ENCODE assay signal across 8 cellular contexts in genomic region chr15:86878844-86879243, GRCh38.
A peak's percentile ranks its signal among the peaks of the same experiment; 100 is the strongest.
DNase-seq lines count a peak whose midpoint lies in the region; ATAC-seq and TF ChIP-seq lines count a peak whose summit lies in the region.
"Not testable (repeated sequence)": the region's sequence is repeated elsewhere in the genome, so short reads cannot be mapped to it uniquely, and the experiment has no call there.

No MANE protein-coding gene starts in this region.

- intact Hi-C loops in right cardiac atrium (cut with DNase I); thyroid gland (cut with DNase I): not testable (repeated sequence)

- peak; percentile 2 for DNase-seq in DMS153 (lab: John Stamatoyannopoulos, UW)
- DNase-seq in NCI-H146 treated with DMSO at 0.1 percent for 48 hours (lab: John Stamatoyannopoulos, UW; ENCODE audit: unreplicated experiment): peak; percentile 60
- not testable (repeated sequence) for DNase-seq in RWPE2 (ENCODE audit: low spot score); right cardiac atrium
- DNase-seq in thyroid gland: peak; percentile 23 to 27

- not testable (repeated sequence) for H3K27me3 ChIP-seq in RWPE2 (ENCODE audit: insufficient read depth, poor library complexity, severe bottlenecking); right cardiac atrium (ENCODE audit: control insufficient read depth, insufficient read depth); thyroid gland

- H3K9me3 ChIP-seq in RWPE2 (ENCODE audit: severe bottlenecking); right cardiac atrium (ENCODE audit: control insufficient read depth, low read length); thyroid gland: not testable (repeated sequence)

- not testable (repeated sequence) for TF ChIP-seq CTCF in RWPE2 (IDR thresholded peaks at IDR 0.05; ENCODE audit: poor library complexity, severe bottlenecking); thyroid gland (IDR thresholded peaks at IDR 0.05)

- 80% methylated on average over 3 of the region's 3 CpGs for WGBS in right cardiac atrium
- WGBS in thyroid gland, 2 donors: 44 to 71% methylated on average over 3 of the region's 3 CpGs

- ATAC-seq in GM19043 (IDR thresholded peaks at IDR 0.05; ENCODE audit: low read depth, unreplicated experiment): peak; percentile 58
- ATAC-seq in GM21786 (IDR thresholded peaks at IDR 0.05; ENCODE audit: unreplicated experiment): peak; percentile 62
- peak; percentile 56 for ATAC-seq in HG03103 (IDR thresholded peaks at IDR 0.05; ENCODE audit: low read depth, unreplicated experiment)
- 0 out of 3 replicates have a peak, but pooled peaks have one; percentile 16 for ATAC-seq in RWPE2 (ENCODE audit: low read depth)
- not testable (repeated sequence) for ATAC-seq in right cardiac atrium

- H3K36me3 ChIP-seq in RWPE2 (ENCODE audit: low read depth); thyroid gland: not testable (repeated sequence)

- not testable (repeated sequence) for H3K4me3 ChIP-seq in RWPE2 (ENCODE audit: severe bottlenecking); right cardiac atrium (ENCODE audit: low read length); thyroid gland (replicated peaks in 1 of 3)

- not testable (repeated sequence) for H3K4me1 ChIP-seq in RWPE2 (ENCODE audit: insufficient read depth, poor library complexity, severe bottlenecking); right cardiac atrium (ENCODE audit: control insufficient read depth, insufficient read depth, low read length); thyroid gland

- not testable (repeated sequence) for TF ChIP-seq POLR2A in thyroid gland (IDR thresholded peaks at IDR 0.05)

- not testable (repeated sequence) for H3K27ac ChIP-seq in RWPE2 (ENCODE audit: poor library complexity, severe bottlenecking); thyroid gland
- H3K27ac ChIP-seq in right cardiac atrium (ENCODE audit: low read length): peak overlapping the region; percentile 67
